ENCODE assay signal across 9 cellular contexts in genomic region chr16:75238132-75238852, GRCh38. TPM values are rescaled to one million over a fixed set of nuclear protein-coding genes. Genes with fewer than 3 reads are reported as not detected.
DNase-seq lines count a peak whose midpoint lies in the region; ATAC-seq and TF ChIP-seq lines count a peak whose summit lies in the region.
"Had no signal": no experiment of that assay in that cellular context is flagged by ENCODE, and none has a peak within 500 bp of the region (broad histone marks: within the 10 kb centered on the region; RNA-seq: fewer than 3 reads in every experiment).

No MANE protein-coding gene starts in this region.

- no peak overlapping the region for H2AFZ ChIP-seq in SK-N-SH (ENCODE audit: low read depth)

- H3K36me3 Mint-ChIP-seq in endothelial cell (ENCODE audit: low read depth, unreplicated experiment): peaks cover 46% of the 10 kb centered on the region

- H3K9me3 ChIP-seq in SK-N-SH (no peaks in the 10 kb centered on the region), prostate gland (no peaks in the 10 kb centered on the region)

- H3F3A ChIP-seq in SK-N-SH (replicated peaks; ENCODE audit: insufficient read depth): peaks cover 26% of the 10 kb centered on the region

- peaks cover 34% of the 10 kb centered on the region for H3K27me3 Mint-ChIP-seq in endothelial cell (ENCODE audit: unreplicated experiment)

- H3K27ac ChIP-seq in SK-N-SH (ENCODE audit: low read depth in 2 of 2, low read length in 1 of 2): peak overlapping the region; percentile 85 to 95
- H3K27ac ChIP-seq in prostate gland: peak overlapping the region; percentile 76 to 78

- H3K36me3 ChIP-seq in SK-N-SH (replicated peaks in 1 of 2; ENCODE audit: control insufficient read depth in 1 of 2, insufficient read depth in 2 of 2, low read length in 1 of 2): peaks cover 16 to 54% of the 10 kb centered on the region in 2 experiments
- H3K36me3 ChIP-seq in prostate gland: peaks cover 5 to 19% of the 10 kb centered on the region in 2 donors

- peak in 1 of 2 experiments; percentile 39; a peak in 1 of 4 replicates for TF ChIP-seq EP300 in SK-N-SH (IDR thresholded peaks at IDR 0.05; ENCODE audit: borderline replicate concordance in 1 of 2, low read depth in 1 of 2, low read length in 1 of 2)

- intact Hi-C loops in prostate gland (cut with DNase I): loop anchor here (5.0 kb wide), 1 partner anchor 164 kb away; no protein-coding TSS in a partner anchor

- peak overlapping the region; percentile 72 for H3K9ac ChIP-seq in SK-N-SH

- H3K27me3 ChIP-seq in SK-N-SH (ENCODE audit: insufficient read depth): no peaks in the 10 kb centered on the region
- H3K27me3 ChIP-seq in prostate gland (replicated peaks; ENCODE audit: insufficient read depth): no peaks in the 10 kb centered on the region

- 37% methylated on average over 6 of the region's 25 CpGs for WGBS in SK-N-SH (ENCODE audit: low lambda C conversion rate)
- WGBS in prostate gland: 28% methylated on average over 11 of the region's 25 CpGs

- no peaks in the 10 kb centered on the region for H3K9me2 ChIP-seq in SK-N-SH

- peak overlapping the region in 1 of 2 experiments; percentile 41; a peak in 2 of 4 replicates for H3K4me3 ChIP-seq in SK-N-SH (ENCODE audit: low read depth in 2 of 2, low read length in 1 of 2)
- no peak overlapping the region for H3K4me3 ChIP-seq in prostate gland

- no peak overlapping the region for H3K27ac Mint-ChIP-seq in endothelial cell (ENCODE audit: unreplicated experiment)

- H4K20me1 ChIP-seq in SK-N-SH (ENCODE audit: insufficient read depth): peaks cover 62% of the 10 kb centered on the region

- DNase-seq in DMS 273 (lab: John Stamatoyannopoulos, UW; ENCODE audit: unreplicated experiment): peak; percentile 86
- peak; percentile 71 for DNase-seq in SK-N-SH
- peak; percentile 72 for DNase-seq in glomerular visceral epithelial cell (ENCODE audit: extremely low spot score)
- DNase-seq in prostate gland (ENCODE audit: low spot score): peak; percentile 74
- DNase-seq in endothelial cell (ENCODE audit: low spot score): no peak
- no peak for DNase-seq in kidney glomerular epithelial cell (lab: John Stamatoyannopoulos, UW)

- no peaks in the 10 kb centered on the region for H3K9me3 Mint-ChIP-seq in endothelial cell (ENCODE audit: unreplicated experiment)

- H3K4me1 ChIP-seq in SK-N-SH (ENCODE audit: control insufficient read depth in 1 of 2, insufficient read depth in 2 of 2, low read depth in 1 of 2, low read length in 1 of 2) (peaks cover 41 to 57% of the 10 kb centered on the region in 2 experiments), prostate gland (replicated peaks) (peaks cover 25% of the 10 kb centered on the region)

- peak overlapping the region; percentile 86 for H3K4me2 ChIP-seq in SK-N-SH

- no peak overlapping the region for H3K4me3 Mint-ChIP-seq in endothelial cell (ENCODE audit: unreplicated experiment)

- ATAC-seq in HG03571 (IDR thresholded peaks at IDR 0.05; ENCODE audit: unreplicated experiment): no peak
- no peak for ATAC-seq in HG03521 (IDR thresholded peaks at IDR 0.05; ENCODE audit: unreplicated experiment)
- ATAC-seq: esophagus mucosa had no signal

- TF ChIP-seq POLR2A in prostate gland (IDR thresholded peaks at IDR 0.05): no peak

- CTCF ChIA-PET in SK-N-SH (lab: Yijun Ruan, JAX): interaction anchor here (1.1 to 2.8 kb wide), 4 partner anchors 39 to 410 kb away, joined by 3 to 16 read pairs (median 6); no protein-coding TSS in a partner anchor

- TF ChIP-seq CTCF in SK-N-SH (IDR thresholded peaks at IDR 0.05) (peak; percentile 9; the same call in 1 of the 2 replicates), prostate gland (IDR thresholded peaks at IDR 0.05) (no peak), endothelial cell (IDR thresholded peaks at IDR 0.05; ENCODE audit: unreplicated experiment) (no peak)

- peaks cover 99% of the 10 kb centered on the region for H3K79me2 ChIP-seq in SK-N-SH (ENCODE audit: insufficient read depth)

- peaks cover 19% of the 10 kb centered on the region for H3K4me1 Mint-ChIP-seq in endothelial cell (ENCODE audit: unreplicated experiment)

- POLR2A ChIA-PET in SK-N-SH (lab: Yijun Ruan, JAX): no interaction called here

- no peak for TF ChIP-seq RAD21 in SK-N-SH (IDR thresholded peaks at IDR 0.05; ENCODE audit: low read length)

TF ChIP-seq in SK-N-SH, 30 proteins besides CTCF, POLR2A, EP300 and RAD21 (continues in another document):
- no peak for TF ChIP-seq CHD2 (IDR thresholded peaks at IDR 0.05; ENCODE audit: low read length, partially characterized antibody)
- peak; percentile 98 for TF ChIP-seq MEF2A (IDR thresholded peaks at IDR 0.05; ENCODE audit: borderline replicate concordance, low read depth)
- TF ChIP-seq NFIC (IDR thresholded peaks at IDR 0.05; ENCODE audit: borderline replicate concordance): peak; percentile 93
- TF ChIP-seq GABPA (IDR thresholded peaks at IDR 0.05; ENCODE audit: low read depth): no peak
- TF ChIP-seq, protein P1, sequence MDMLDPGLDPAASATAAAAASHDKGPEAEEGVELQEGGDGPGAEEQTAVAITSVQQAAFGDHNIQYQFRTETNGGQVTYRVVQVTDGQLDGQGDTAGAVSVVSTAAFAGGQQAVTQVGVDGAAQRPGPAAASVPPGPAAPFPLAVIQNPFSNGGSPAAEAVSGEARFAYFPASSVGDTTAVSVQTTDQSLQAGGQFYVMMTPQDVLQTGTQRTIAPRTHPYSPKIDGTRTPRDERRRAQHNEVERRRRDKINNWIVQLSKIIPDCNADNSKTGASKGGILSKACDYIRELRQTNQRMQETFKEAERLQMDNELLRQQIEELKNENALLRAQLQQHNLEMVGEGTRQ (IDR thresholded peaks at IDR 0.05; ENCODE audit: borderline replicate concordance, low read depth, low read length): no peak
- TF ChIP-seq, protein P2, sequence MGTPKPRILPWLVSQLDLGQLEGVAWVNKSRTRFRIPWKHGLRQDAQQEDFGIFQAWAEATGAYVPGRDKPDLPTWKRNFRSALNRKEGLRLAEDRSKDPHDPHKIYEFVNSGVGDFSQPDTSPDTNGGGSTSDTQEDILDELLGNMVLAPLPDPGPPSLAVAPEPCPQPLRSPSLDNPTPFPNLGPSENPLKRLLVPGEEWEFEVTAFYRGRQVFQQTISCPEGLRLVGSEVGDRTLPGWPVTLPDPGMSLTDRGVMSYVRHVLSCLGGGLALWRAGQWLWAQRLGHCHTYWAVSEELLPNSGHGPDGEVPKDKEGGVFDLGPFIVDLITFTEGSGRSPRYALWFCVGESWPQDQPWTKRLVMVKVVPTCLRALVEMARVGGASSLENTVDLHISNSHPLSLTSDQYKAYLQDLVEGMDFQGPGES (IDR thresholded peaks at IDR 0.05; ENCODE audit: low read depth, low read length): no peak
- no peak for TF ChIP-seq SMC3 (IDR thresholded peaks at IDR 0.05; ENCODE audit: low read depth, low read length)
- TF ChIP-seq MXI1 (IDR thresholded peaks at IDR 0.05; ENCODE audit: low read depth, low read length): 0 out of 2 replicates have a peak, but pooled peaks have one; percentile 24
- peak; percentile 73; the same call in 1 of the 2 replicates for TF ChIP-seq RXRA (IDR thresholded peaks at IDR 0.05; ENCODE audit: borderline replicate concordance, low read depth)
- peak; percentile 89 for TF ChIP-seq MAX (IDR thresholded peaks at IDR 0.05; ENCODE audit: low read depth)
- no peak for TF ChIP-seq FOXJ3 (CRISPR knock-in tag; IDR thresholded peaks at IDR 0.05)
- TF ChIP-seq FOXM1 (IDR thresholded peaks at IDR 0.05; ENCODE audit: low read depth): peak; percentile 32; the same call in 1 of the 2 replicates
- TF ChIP-seq FOSL2 (IDR thresholded peaks at IDR 0.05; ENCODE audit: borderline replicate concordance, low read depth): peak; percentile 14; the same call in 1 of the 2 replicates
- no peak for TF ChIP-seq TAF1 (IDR thresholded peaks at IDR 0.05; ENCODE audit: borderline replicate concordance, low read depth, low read length)
- TF ChIP-seq RCOR1 (IDR thresholded peaks at IDR 0.05; ENCODE audit: low read length): no peak
- TF ChIP-seq, protein P3, sequence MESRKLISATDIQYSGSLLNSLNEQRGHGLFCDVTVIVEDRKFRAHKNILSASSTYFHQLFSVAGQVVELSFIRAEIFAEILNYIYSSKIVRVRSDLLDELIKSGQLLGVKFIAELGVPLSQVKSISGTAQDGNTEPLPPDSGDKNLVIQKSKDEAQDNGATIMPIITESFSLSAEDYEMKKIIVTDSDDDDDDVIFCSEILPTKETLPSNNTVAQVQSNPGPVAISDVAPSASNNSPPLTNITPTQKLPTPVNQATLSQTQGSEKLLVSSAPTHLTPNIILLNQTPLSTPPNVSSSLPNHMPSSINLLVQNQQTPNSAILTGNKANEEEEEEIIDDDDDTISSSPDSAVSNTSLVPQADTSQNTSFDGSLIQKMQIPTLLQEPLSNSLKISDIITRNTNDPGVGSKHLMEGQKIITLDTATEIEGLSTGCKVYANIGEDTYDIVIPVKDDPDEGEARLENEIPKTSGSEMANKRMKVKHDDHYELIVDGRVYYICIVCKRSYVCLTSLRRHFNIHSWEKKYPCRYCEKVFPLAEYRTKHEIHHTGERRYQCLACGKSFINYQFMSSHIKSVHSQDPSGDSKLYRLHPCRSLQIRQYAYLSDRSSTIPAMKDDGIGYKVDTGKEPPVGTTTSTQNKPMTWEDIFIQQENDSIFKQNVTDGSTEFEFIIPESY (IDR thresholded peaks at IDR 0.05; ENCODE audit: borderline replicate concordance, low read depth): 0 out of 2 replicates have a peak, but pooled peaks have one; percentile 40

RNA-seq across cellular contexts. Expression of gene BCAR1, which starts 13.1 kb away (rescaled TPM):
- polyA plus RNA-seq in SK-N-SH (2012; rRNA removed): 29.2 and 45.1 TPM in 2 replicates
- 18.4 and 30.6 TPM in 2 replicates for polyA plus RNA-seq in SK-N-SH (2012; cell fraction: cytosol; rRNA removed)
- polyA plus RNA-seq in SK-N-SH (2012; cell fraction: nucleus; rRNA removed): 120 and 189 TPM in 2 replicates
- 100 to 1,000 TPM in 1 of 2 donors, 10 to 100 TPM in 1; 51.1 to 181 TPM for total RNA-seq in prostate gland
- 182 TPM for total RNA-seq in endothelial cell (ENCODE audit: unreplicated experiment)

RNA-seq across cellular contexts. Expression of gene CTRB1, which starts 19.5 kb away (rescaled TPM):
- not detected in 2 replicates for polyA plus RNA-seq in SK-N-SH (2012; rRNA removed)
- polyA plus RNA-seq in SK-N-SH (2012; cell fraction: cytosol; rRNA removed): not detected in 2 replicates
- polyA plus RNA-seq in SK-N-SH (2012; cell fraction: nucleus; rRNA removed): not detected in 2 replicates
- total RNA-seq in prostate gland (1 to 10 TPM in 1 of 2 donors, not detected in 1; 7.0 TPM), endothelial cell (ENCODE audit: unreplicated experiment) (not detected)

RNA-seq across cellular contexts. Expression of gene CTRB2, which starts 31.3 kb away (rescaled TPM):
- not detected in 2 replicates for polyA plus RNA-seq in SK-N-SH (2012; rRNA removed)
- not detected in 2 replicates for polyA plus RNA-seq in SK-N-SH (2012; cell fraction: cytosol; rRNA removed)
- polyA plus RNA-seq in SK-N-SH (2012; cell fraction: nucleus; rRNA removed): 0.04 TPM in 1 of 2 replicates, not detected in the other
- not detected for total RNA-seq in prostate gland
- not detected for total RNA-seq in endothelial cell (ENCODE audit: unreplicated experiment)
- total RNA-seq: esophagus mucosa had no signal

Comparison
In these comparisons a context has a peak if more than half of its experiments do, and no peak if none do; other contexts are left out.
1. DNase-seq: peak in DMS 273 (single experiment), SK-N-SH (single experiment), glomerular visceral epithelial cell (single experiment) and prostate gland (single experiment); none in endothelial cell (single experiment) and kidney glomerular epithelial cell (single experiment).